In genomic region chr10:24115403-24115802, GRCh38 we compare ENCODE assay signal across 23 cellular contexts.
DNase-seq lines count a peak whose midpoint lies in the region; ATAC-seq and TF ChIP-seq lines count a peak whose summit lies in the region.
"Had no signal": no experiment of that assay in that cellular context is flagged by ENCODE, and none has a peak within 500 bp of the region (broad histone marks: within the 10 kb centered on the region; RNA-seq: fewer than 3 reads in every experiment).

No MANE protein-coding gene starts in this region.

- 80 to 83% methylated on average over 1 of the region's 1 CpG for WGBS in heart right ventricle, 2 donors

- H3K27me3 Mint-ChIP-seq in mesothelial cell of epicardium (ENCODE audit: low read depth): no peaks in the 10 kb centered on the region
- H3K27me3 Mint-ChIP-seq in activated T-cell treated with anti-CD3 and anti-CD28 coated beads, Interleukin-2, amount 50 U/mL, for 24 hours: no peaks in the 10 kb centered on the region
- H3K27me3 Mint-ChIP-seq: activated naive CD8-positive, alpha-beta T cell treated with anti-CD3 and anti-CD28 coated beads, Interleukin-2, amount 10 ng/mL, durations not matched to agents 7 days and 5 days; brain; natural killer cell treated with Interleukin-12 subunit alpha and Interleukin-12 subunit beta and Interleukin-15 and Interleukin-18, amount 100 ng/mL, for 72 hours had no signal

- peak overlapping the region; percentile 14 for H3K27ac Mint-ChIP-seq in mesothelial cell of epicardium
- H3K27ac Mint-ChIP-seq in activated T-cell treated with anti-CD3 and anti-CD28 coated beads, Interleukin-2, amount 50 U/mL, for 24 hours: no peak overlapping the region
- H3K27ac Mint-ChIP-seq: activated naive CD8-positive, alpha-beta T cell treated with anti-CD3 and anti-CD28 coated beads, Interleukin-2, amount 10 ng/mL, durations not matched to agents 7 days and 5 days; natural killer cell treated with Interleukin-12 subunit alpha and Interleukin-12 subunit beta and Interleukin-15 and Interleukin-18, amount 100 ng/mL, for 72 hours had no signal

- intact Hi-C loops in heart right ventricle (cut with DNase I): no loop called here
- intact Hi-C loops in dorsolateral prefrontal cortex (cut with DNase I): no loop called here

- H3K27me3 ChIP-seq in heart right ventricle (no peaks in the 10 kb centered on the region), dorsolateral prefrontal cortex (no peaks in the 10 kb centered on the region)
- H3K27me3 ChIP-seq: SJCRH30 had no signal

- no peak for TF ChIP-seq CTCF in heart right ventricle (IDR thresholded peaks at IDR 0.05)
- no peak for TF ChIP-seq CTCF in mesothelial cell of epicardium (IDR thresholded peaks at IDR 0.05; ENCODE audit: unreplicated experiment)
- TF ChIP-seq CTCF in dorsolateral prefrontal cortex (IDR thresholded peaks at IDR 0.05 in 54 of 56, conservative IDR thresholded peaks at IDR 0.05 in 2 of 56; ENCODE audit: low read depth in 1 of 56, partially characterized antibody in 56 of 56): no peak
- TF ChIP-seq CTCF in GM20000 (IDR thresholded peaks at IDR 0.05; ENCODE audit: extremely low read depth, missing control alignments): no peak

- H3K4me3 Mint-ChIP-seq in mesothelial cell of epicardium: no peak overlapping the region
- no peak overlapping the region for H3K4me3 Mint-ChIP-seq in activated T-cell treated with anti-CD3 and anti-CD28 coated beads, Interleukin-2, amount 50 U/mL, for 24 hours
- H3K4me3 Mint-ChIP-seq: activated naive CD8-positive, alpha-beta T cell treated with anti-CD3 and anti-CD28 coated beads, Interleukin-2, amount 10 ng/mL, durations not matched to agents 7 days and 5 days; brain; natural killer cell treated with Interleukin-12 subunit alpha and Interleukin-12 subunit beta and Interleukin-15 and Interleukin-18, amount 100 ng/mL, for 72 hours had no signal

- H3K4me1 ChIP-seq in heart right ventricle: peaks cover 10 to 50% (median 23%) of the 10 kb centered on the region in 9 donors
- H3K4me1 ChIP-seq: A549, prostate gland had no signal

- no peaks in the 10 kb centered on the region for H3K9me3 ChIP-seq in heart right ventricle
- H3K9me3 ChIP-seq: A549, prostate gland, SJCRH30 had no signal

- peaks cover 64% of the 10 kb centered on the region for H3K4me1 Mint-ChIP-seq in mesothelial cell of epicardium
- no peaks in the 10 kb centered on the region for H3K4me1 Mint-ChIP-seq in activated T-cell treated with anti-CD3 and anti-CD28 coated beads, Interleukin-2, amount 50 U/mL, for 24 hours (ENCODE audit: low read depth)
- H3K4me1 Mint-ChIP-seq: activated naive CD8-positive, alpha-beta T cell treated with anti-CD3 and anti-CD28 coated beads, Interleukin-2, amount 10 ng/mL, durations not matched to agents 7 days and 5 days had no signal

- no peaks in the 10 kb centered on the region for H3K36me3 ChIP-seq in heart right ventricle
- H3K36me3 ChIP-seq: prostate gland, SJCRH30 had no signal

- DNase-seq in A172 (ENCODE audit: low spot score): peak; percentile 8
- peak; percentile 18 for DNase-seq in UCSD-AML1 (lab: John Stamatoyannopoulos, UW; ENCODE audit: unreplicated experiment)
- peak in 1 of 2 donors; percentile 17 for DNase-seq in heart right ventricle
- DNase-seq in mesothelial cell of epicardium (ENCODE audit: low spot score in 2 of 2, unreplicated experiment in 2 of 2): no peak
- DNase-seq in dorsolateral prefrontal cortex: no peak
- no peak for DNase-seq in GM20000 (ENCODE audit: low spot score)
- no peak for DNase-seq in DMS114 treated with DMSO at 0.1 percent for 48 hours (lab: John Stamatoyannopoulos, UW; ENCODE audit: unreplicated experiment)
- DNase-seq in activated T-cell treated with anti-CD3 and anti-CD28 coated beads, Interleukin-2, amount 50 U/mL, for 24 hours: no peak
- DNase-seq: activated CD8-positive, alpha-beta memory T cell treated with anti-CD3 and anti-CD28 coated beads, Interleukin-2, amount 50 U/mL, for 4 hours; activated naive CD8-positive, alpha-beta T cell treated with anti-CD3 and anti-CD28 coated beads, Interleukin-2, amount 10 ng/mL, durations not matched to agents 7 days and 5 days; C1 segment of cervical spinal cord; foreskin fibroblast; GDM1; islet precursor cell; midbrain; NCI-H226; SJCRH30; stimulated activated CD8-positive, alpha-beta memory T cell treated with anti-CD3 and anti-CD28 coated beads, Interleukin-4, amount 100 ng/mL, for 48 hours had no signal

- no peaks in the 10 kb centered on the region for H3K36me3 Mint-ChIP-seq in mesothelial cell of epicardium
- H3K36me3 Mint-ChIP-seq in activated T-cell treated with anti-CD3 and anti-CD28 coated beads, Interleukin-2, amount 50 U/mL, for 24 hours (ENCODE audit: low read depth): no peaks in the 10 kb centered on the region
- H3K36me3 Mint-ChIP-seq: activated naive CD8-positive, alpha-beta T cell treated with anti-CD3 and anti-CD28 coated beads, Interleukin-2, amount 10 ng/mL, durations not matched to agents 7 days and 5 days; brain; natural killer cell treated with Interleukin-12 subunit alpha and Interleukin-12 subunit beta and Interleukin-15 and Interleukin-18, amount 100 ng/mL, for 72 hours had no signal

- H3K4me3 ChIP-seq in heart right ventricle (no peak overlapping the region), dorsolateral prefrontal cortex (no peak overlapping the region)
- H3K4me3 ChIP-seq: A549, coronary artery, prostate gland, SJCRH30 had no signal

- ATAC-seq in heart right ventricle: peak; percentile 56 to 93 (median 84)
- ATAC-seq: A549; natural killer cell treated with Interleukin-12 subunit alpha and Interleukin-12 subunit beta and Interleukin-15 and Interleukin-18, amount 100 ng/mL, for 72 hours had no signal

- H3K27ac ChIP-seq in heart right ventricle (peak overlapping the region; percentile 20 to 84 (median 60)), dorsolateral prefrontal cortex (peak overlapping the region in 7 of 59 donors; percentile 1 to 52 (median 14))
- H3K27ac ChIP-seq: A549, coronary artery, prostate gland had no signal

- H3K9me3 Mint-ChIP-seq in mesothelial cell of epicardium: no peaks in the 10 kb centered on the region
- no peaks in the 10 kb centered on the region for H3K9me3 Mint-ChIP-seq in activated T-cell treated with anti-CD3 and anti-CD28 coated beads, Interleukin-2, amount 50 U/mL, for 24 hours
- H3K9me3 Mint-ChIP-seq: activated naive CD8-positive, alpha-beta T cell treated with anti-CD3 and anti-CD28 coated beads, Interleukin-2, amount 10 ng/mL, durations not matched to agents 7 days and 5 days; brain had no signal

Comparison
In these comparisons a context has a peak if more than half of its experiments do, and no peak if none do; other contexts are left out.
1. DNase-seq: peak in A172 (single experiment) and UCSD-AML1 (single experiment); none in mesothelial cell of epicardium (0 of 2), dorsolateral prefrontal cortex (0 of 10), GM20000 (single experiment), DMS114 treated with DMSO at 0.1 percent for 48 hours (single experiment) and activated T-cell treated with anti-CD3 and anti-CD28 coated beads, Interleukin-2, amount 50 U/mL, for 24 hours (single experiment).